ENCODE assay signal across 1 cellular context in the genomic region with DNA sequence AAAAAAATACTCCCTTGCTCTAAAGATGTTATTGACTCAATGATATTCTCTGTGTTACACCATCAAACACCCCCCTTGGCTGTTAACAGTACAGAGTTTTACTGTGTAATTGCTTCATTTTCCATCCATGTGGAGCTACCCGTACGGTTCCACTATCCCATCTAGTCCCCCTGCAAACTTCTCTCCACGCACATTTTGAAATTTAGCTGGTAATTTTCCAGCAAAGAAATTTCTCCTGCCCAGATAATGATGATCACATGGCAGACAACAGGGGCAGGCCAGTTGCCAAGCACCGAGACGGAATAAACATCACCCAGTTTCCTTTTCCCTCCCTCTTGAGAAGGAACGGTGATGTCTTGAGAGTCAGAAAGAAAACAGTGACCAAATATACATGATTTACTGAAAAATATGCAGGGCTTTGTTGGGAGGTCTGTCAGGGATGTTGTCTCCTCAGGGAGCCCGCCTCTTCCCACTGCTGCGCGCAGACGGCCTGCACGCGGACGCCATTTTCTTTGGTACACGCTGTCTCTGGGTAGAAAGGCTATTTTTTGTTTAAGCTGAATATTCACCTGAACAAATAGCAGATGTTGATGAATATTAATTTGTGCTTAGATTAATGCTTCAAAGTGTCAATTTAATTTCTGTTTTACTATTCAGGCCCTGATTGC.
TF ChIP-seq lines count a peak whose summit lies in the region.

No MANE protein-coding gene starts in this region.

TF ChIP-seq in HepG2, 621 proteins besides CTCF, POLR2A, EP300 and RAD21 (continued from another document):
- TF ChIP-seq, protein P1, sequence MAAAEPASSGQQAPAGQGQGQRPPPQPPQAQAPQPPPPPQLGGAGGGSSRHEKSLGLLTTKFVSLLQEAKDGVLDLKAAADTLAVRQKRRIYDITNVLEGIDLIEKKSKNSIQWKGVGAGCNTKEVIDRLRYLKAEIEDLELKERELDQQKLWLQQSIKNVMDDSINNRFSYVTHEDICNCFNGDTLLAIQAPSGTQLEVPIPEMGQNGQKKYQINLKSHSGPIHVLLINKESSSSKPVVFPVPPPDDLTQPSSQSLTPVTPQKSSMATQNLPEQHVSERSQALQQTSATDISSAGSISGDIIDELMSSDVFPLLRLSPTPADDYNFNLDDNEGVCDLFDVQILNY (CRISPR knock-in tag; conservative IDR thresholded peaks at IDR 0.05) = no peak
- TF ChIP-seq DRAP1 (CRISPR knock-in tag; IDR thresholded peaks at IDR 0.05) (no peak), TIGD3 (CRISPR knock-in tag; IDR thresholded peaks at IDR 0.05; ENCODE audit: borderline replicate concordance) (no peak), ZNF800 (CRISPR knock-in tag; IDR thresholded peaks at IDR 0.05) (no peak), ZNF768 (CRISPR knock-in tag; IDR thresholded peaks at IDR 0.05) (no peak)
